In the genomic region with DNA sequence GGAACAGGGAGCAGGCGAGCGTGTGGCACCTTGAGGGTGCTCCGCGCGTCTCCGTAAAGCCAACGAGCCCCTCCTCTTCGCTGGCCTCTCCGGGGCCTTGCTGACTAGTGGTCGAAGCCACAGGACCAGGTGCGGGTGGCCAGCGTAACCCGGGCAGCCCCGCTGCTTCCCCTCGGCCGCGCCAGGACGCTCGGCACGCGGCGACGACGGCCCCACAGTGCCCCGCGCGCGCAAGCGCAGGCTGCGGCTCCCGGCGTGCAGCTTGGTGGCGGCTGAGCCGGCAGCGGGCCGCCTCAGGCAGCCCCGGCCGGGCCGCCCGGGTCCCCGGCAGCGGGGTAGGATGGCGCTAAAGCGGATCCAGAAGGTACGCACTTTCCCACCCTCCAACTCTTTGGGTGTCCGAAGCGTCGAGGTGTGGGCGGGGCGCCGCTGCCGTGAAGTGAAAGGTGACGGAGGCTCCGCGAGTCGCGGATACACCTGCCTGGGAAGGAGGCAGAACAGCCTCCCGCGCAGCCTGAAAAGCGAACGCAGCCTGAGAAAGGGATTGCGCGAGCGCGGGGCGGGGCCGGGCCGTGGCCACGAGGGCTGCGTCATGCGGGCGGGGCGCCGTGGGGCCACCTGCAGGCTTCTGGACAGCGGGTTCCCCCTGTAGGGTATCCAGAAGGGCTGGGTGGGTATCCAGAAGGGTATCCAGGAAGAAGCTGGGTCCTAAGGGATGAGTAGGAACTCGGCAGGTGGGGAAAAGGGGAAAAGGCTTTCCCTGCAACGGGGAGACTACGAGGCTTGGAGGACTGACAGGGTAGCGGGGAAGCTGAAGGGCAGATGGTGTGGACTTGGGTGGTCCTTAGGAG, we compare ENCODE assay signal across 8 cellular contexts. TPM values are rescaled to one million over a fixed set of nuclear protein-coding genes. Genes with fewer than 3 reads are reported as not detected.
A peak's percentile ranks its signal among the peaks of the same experiment; 100 is the strongest.
DNase-seq lines count a peak whose midpoint lies in the region; ATAC-seq and TF ChIP-seq lines count a peak whose summit lies in the region.

A gene (plus strand): TSS at position 244 of the 851 bp plus-strand sequence. CDS start 97 bp downstream, at position 341.

- H3K9me3 ChIP-seq in right atrium auricular region (no peaks in the 10 kb centered on the region), vagina (no peaks in the 10 kb centered on the region)

- TF ChIP-seq CTCF in right atrium auricular region (IDR thresholded peaks at IDR 0.05) (peak in 1 of 2 donors; percentile 47), vagina (IDR thresholded peaks at IDR 0.05) (peak in 1 of 3 experiments; percentile 16)

- H3K4me3 ChIP-seq in right atrium auricular region (peak within 1 kb of the TSS; percentile 62 to 68), vagina (peak within 1 kb of the TSS; percentile 64 to 73)

- DNase-seq in NCI-H146 treated with DMSO at 0.1 percent for 48 hours (lab: John Stamatoyannopoulos, UW; ENCODE audit: unreplicated experiment) (peak; percentile 80), T-helper 2 cell (peak; percentile 74 to 90 (median 82)), amygdala (lab: John Stamatoyannopoulos, UW) (peak; percentile 40 to 89 (median 77)), right atrium auricular region (ENCODE audit: low spot score) (peak; percentile 82), putamen (ENCODE audit: low spot score) (peak; percentile 83), vagina (ENCODE audit: extremely low spot score in 2 of 2) (no peak)

- intact Hi-C loops in vagina (cut with DNase I): no loop called here

- H3K36me3 ChIP-seq in right atrium auricular region (no peaks in the 10 kb centered on the region), vagina (no peaks in the 10 kb centered on the region)

- peaks cover 0 to 17% of the 10 kb centered on the region in 2 donors for H3K4me1 ChIP-seq in right atrium auricular region
- peaks cover 7% of the 10 kb centered on the region for H3K4me1 ChIP-seq in vagina

- ATAC-seq in GM18499 (IDR thresholded peaks at IDR 0.05; ENCODE audit: insufficient read depth, unreplicated experiment): peak; percentile 77
- peak; percentile 91 for ATAC-seq in HG02852 (IDR thresholded peaks at IDR 0.05; ENCODE audit: unreplicated experiment)

- H3K27me3 ChIP-seq in right atrium auricular region (no peaks in the 10 kb centered on the region), vagina (no peaks in the 10 kb centered on the region)

- H3K27ac ChIP-seq in right atrium auricular region (peak within 1 kb of the TSS; percentile 94 to 96), vagina (peak within 1 kb of the TSS; percentile 90)

- TF ChIP-seq POLR2A in vagina (IDR thresholded peaks at IDR 0.05): peak in 1 of 2 donors; percentile 96

RNA-seq across cellular contexts. Expression of the gene that starts here (rescaled TPM):
- total RNA-seq in right atrium auricular region: 10 to 100 TPM; 47.4 to 50.5 TPM
- total RNA-seq in vagina: 25.5 TPM

Comparison
In these comparisons a context has a peak if more than half of its experiments do, and no peak if none do; other contexts are left out.
1. DNase-seq: peak in NCI-H146 treated with DMSO at 0.1 percent for 48 hours (single experiment), T-helper 2 cell (5 of 5), amygdala (56 of 56), right atrium auricular region (single experiment) and putamen (single experiment); none in vagina (0 of 2).